Comparison of ENCODE assay signal across 1 cellular context in genomic region chr15:51625236-51625635, GRCh38.
A peak's percentile ranks its signal among the peaks of the same experiment; 100 is the strongest.
TF ChIP-seq lines count a peak whose summit lies in the region.

No MANE protein-coding gene starts in this region.

TF ChIP-seq in GM12878, 131 proteins besides CTCF, POLR2A, EP300 and RAD21 (continued from another document and continues in another):
- TF ChIP-seq, protein P1, sequence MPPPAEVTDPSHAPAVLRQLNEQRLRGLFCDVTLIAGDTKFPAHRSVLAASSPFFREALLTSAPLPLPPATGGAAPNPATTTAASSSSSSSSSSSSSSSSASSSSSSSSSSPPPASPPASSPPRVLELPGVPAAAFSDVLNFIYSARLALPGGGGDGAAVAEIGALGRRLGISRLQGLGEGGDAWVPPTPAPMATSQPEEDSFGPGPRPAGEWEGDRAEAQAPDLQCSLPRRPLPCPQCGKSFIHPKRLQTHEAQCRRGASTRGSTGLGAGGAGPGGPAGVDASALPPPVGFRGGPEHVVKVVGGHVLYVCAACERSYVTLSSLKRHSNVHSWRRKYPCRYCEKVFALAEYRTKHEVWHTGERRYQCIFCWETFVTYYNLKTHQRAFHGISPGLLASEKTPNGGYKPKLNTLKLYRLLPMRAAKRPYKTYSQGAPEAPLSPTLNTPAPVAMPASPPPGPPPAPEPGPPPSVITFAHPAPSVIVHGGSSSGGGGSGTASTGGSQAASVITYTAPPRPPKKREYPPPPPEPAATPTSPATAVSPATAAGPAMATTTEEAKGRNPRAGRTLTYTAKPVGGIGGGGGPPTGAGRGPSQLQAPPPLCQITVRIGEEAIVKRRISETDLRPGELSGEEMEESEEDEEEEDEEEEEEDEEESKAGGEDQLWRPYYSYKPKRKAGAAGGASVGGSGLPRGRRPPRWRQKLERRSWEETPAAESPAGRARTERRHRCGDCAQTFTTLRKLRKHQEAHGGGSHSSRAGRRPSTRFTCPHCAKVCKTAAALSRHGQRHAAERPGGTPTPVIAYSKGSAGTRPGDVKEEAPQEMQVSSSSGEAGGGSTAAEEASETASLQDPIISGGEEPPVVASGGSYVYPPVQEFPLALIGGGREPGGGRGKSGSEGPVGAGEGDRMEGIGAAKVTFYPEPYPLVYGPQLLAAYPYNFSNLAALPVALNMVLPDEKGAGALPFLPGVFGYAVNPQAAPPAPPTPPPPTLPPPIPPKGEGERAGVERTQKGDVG (CRISPR knock-in tag; IDR thresholded peaks at IDR 0.05): no peak
- TF ChIP-seq KAT2A (conservative IDR thresholded peaks at IDR 0.05; ENCODE audit: control insufficient read depth, low read depth, low read length): no peak
- TF ChIP-seq, protein P2, sequence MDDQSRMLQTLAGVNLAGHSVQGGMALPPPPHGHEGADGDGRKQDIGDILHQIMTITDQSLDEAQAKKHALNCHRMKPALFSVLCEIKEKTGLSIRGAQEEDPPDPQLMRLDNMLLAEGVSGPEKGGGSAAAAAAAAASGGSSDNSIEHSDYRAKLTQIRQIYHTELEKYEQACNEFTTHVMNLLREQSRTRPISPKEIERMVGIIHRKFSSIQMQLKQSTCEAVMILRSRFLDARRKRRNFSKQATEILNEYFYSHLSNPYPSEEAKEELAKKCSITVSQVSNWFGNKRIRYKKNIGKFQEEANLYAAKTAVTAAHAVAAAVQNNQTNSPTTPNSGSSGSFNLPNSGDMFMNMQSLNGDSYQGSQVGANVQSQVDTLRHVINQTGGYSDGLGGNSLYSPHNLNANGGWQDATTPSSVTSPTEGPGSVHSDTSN (IDR thresholded peaks at IDR 0.05; ENCODE audit: insufficient replicate concordance, low read depth, low read length): no peak
- TF ChIP-seq CBX5 (IDR thresholded peaks at IDR 0.05; ENCODE audit: low read depth): 0 out of 2 replicates have a peak, but pooled peaks have one; percentile 47
- TF ChIP-seq, protein P3, sequence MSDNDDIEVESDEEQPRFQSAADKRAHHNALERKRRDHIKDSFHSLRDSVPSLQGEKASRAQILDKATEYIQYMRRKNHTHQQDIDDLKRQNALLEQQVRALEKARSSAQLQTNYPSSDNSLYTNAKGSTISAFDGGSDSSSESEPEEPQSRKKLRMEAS (IDR thresholded peaks at IDR 0.05; ENCODE audit: low read depth, low read length): no peak
- TF ChIP-seq, protein P4, sequence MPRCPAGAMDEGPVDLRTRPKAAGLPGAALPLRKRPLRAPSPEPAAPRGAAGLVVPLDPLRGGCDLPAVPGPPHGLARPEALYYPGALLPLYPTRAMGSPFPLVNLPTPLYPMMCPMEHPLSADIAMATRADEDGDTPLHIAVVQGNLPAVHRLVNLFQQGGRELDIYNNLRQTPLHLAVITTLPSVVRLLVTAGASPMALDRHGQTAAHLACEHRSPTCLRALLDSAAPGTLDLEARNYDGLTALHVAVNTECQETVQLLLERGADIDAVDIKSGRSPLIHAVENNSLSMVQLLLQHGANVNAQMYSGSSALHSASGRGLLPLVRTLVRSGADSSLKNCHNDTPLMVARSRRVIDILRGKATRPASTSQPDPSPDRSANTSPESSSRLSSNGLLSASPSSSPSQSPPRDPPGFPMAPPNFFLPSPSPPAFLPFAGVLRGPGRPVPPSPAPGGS (IDR thresholded peaks at IDR 0.05; ENCODE audit: borderline replicate concordance, insufficient read depth, low read depth, low read length, poor library complexity, severe bottlenecking): no peak
- TF ChIP-seq EED (IDR thresholded peaks at IDR 0.05; ENCODE audit: low read depth): no peak
- no peak for TF ChIP-seq USF2 (IDR thresholded peaks at IDR 0.05; ENCODE audit: borderline replicate concordance, low read depth, low read length)
- no peak for TF ChIP-seq E4F1 (IDR thresholded peaks at IDR 0.05; ENCODE audit: borderline replicate concordance, partially characterized antibody)
- TF ChIP-seq ZBED1 (IDR thresholded peaks at IDR 0.05; ENCODE audit: borderline replicate concordance): no peak
- no peak for TF ChIP-seq TCF7 (IDR thresholded peaks at IDR 0.05; ENCODE audit: borderline replicate concordance)
- no peak for TF ChIP-seq EZH2 (IDR thresholded peaks at IDR 0.05; ENCODE audit: borderline replicate concordance, control insufficient read depth, low read depth, low read length)
- TF ChIP-seq PKNOX1 (IDR thresholded peaks at IDR 0.05): peak; percentile 80
- TF ChIP-seq SIN3A (IDR thresholded peaks at IDR 0.05; ENCODE audit: low read depth, low read length): no peak
- no peak for TF ChIP-seq WRNIP1 (IDR thresholded peaks at IDR 0.05; ENCODE audit: borderline replicate concordance, low read depth, low read length)
- TF ChIP-seq YBX1 (IDR thresholded peaks at IDR 0.05): no peak
- TF ChIP-seq TARDBP (IDR thresholded peaks at IDR 0.05; ENCODE audit: borderline replicate concordance): no peak
- TF ChIP-seq, protein P5, sequence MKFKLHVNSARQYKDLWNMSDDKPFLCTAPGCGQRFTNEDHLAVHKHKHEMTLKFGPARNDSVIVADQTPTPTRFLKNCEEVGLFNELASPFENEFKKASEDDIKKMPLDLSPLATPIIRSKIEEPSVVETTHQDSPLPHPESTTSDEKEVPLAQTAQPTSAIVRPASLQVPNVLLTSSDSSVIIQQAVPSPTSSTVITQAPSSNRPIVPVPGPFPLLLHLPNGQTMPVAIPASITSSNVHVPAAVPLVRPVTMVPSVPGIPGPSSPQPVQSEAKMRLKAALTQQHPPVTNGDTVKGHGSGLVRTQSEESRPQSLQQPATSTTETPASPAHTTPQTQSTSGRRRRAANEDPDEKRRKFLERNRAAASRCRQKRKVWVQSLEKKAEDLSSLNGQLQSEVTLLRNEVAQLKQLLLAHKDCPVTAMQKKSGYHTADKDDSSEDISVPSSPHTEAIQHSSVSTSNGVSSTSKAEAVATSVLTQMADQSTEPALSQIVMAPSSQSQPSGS (IDR thresholded peaks at IDR 0.05; ENCODE audit: low read length): peak; percentile 91
- no peak for TF ChIP-seq IRF5 (IDR thresholded peaks at IDR 0.05; ENCODE audit: borderline replicate concordance)
- TF ChIP-seq ZNF384 (IDR thresholded peaks at IDR 0.05; ENCODE audit: borderline replicate concordance, low read depth, low read length): no peak
- TF ChIP-seq POU2F2 (IDR thresholded peaks at IDR 0.05; ENCODE audit: borderline replicate concordance, low read depth, low read length): no peak; the same call in 2 of the 3 replicates
- peak; percentile 30; the same call in 1 of the 2 replicates for TF ChIP-seq CREB1 (IDR thresholded peaks at IDR 0.05; ENCODE audit: low read depth)
- TF ChIP-seq, protein P6, sequence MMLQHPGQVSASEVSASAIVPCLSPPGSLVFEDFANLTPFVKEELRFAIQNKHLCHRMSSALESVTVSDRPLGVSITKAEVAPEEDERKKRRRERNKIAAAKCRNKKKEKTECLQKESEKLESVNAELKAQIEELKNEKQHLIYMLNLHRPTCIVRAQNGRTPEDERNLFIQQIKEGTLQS (IDR thresholded peaks at IDR 0.05; ENCODE audit: borderline replicate concordance, extremely low read depth, low read depth, low read length): no peak
- TF ChIP-seq IKZF2 (IDR thresholded peaks at IDR 0.05): peak; percentile 57 to 62; a peak in 3 of 4 replicates
- TF ChIP-seq ZZZ3 (IDR thresholded peaks at IDR 0.05; ENCODE audit: control insufficient read depth, insufficient read length, low read depth): no peak
- no peak for TF ChIP-seq ZNF622 (IDR thresholded peaks at IDR 0.05)
- peak; percentile 99 for TF ChIP-seq PAX8 (IDR thresholded peaks at IDR 0.05)
- no peak for TF ChIP-seq TAF1 (IDR thresholded peaks at IDR 0.05; ENCODE audit: borderline replicate concordance, low read depth, low read length)
- no peak for TF ChIP-seq SREBF2 (IDR thresholded peaks at IDR 0.05; ENCODE audit: low read length)
- no peak for TF ChIP-seq JUND (IDR thresholded peaks at IDR 0.05; ENCODE audit: low read depth, low read length)
- no peak for TF ChIP-seq ZNF207 (IDR thresholded peaks at IDR 0.05; ENCODE audit: borderline replicate concordance)
- no peak for TF ChIP-seq SREBF1 (IDR thresholded peaks at IDR 0.05; ENCODE audit: low read length)
- TF ChIP-seq SMAD5 (IDR thresholded peaks at IDR 0.05; ENCODE audit: low read depth): no peak
- TF ChIP-seq HDGF (IDR thresholded peaks at IDR 0.05): no peak
- TF ChIP-seq NFIC (IDR thresholded peaks at IDR 0.05; ENCODE audit: low read depth, low read length): peak; percentile 86
- TF ChIP-seq BMI1 (IDR thresholded peaks at IDR 0.05; ENCODE audit: borderline replicate concordance): peak; percentile 63; the same call in 1 of the 2 replicates
- TF ChIP-seq MEF2B (IDR thresholded peaks at IDR 0.05; ENCODE audit: partially characterized antibody, poor library complexity, severe bottlenecking): peak; percentile 91
- no peak for TF ChIP-seq POLR2AphosphoS5 (IDR thresholded peaks at IDR 0.05; ENCODE audit: low read length)
- TF ChIP-seq ESRRA (IDR thresholded peaks at IDR 0.05; ENCODE audit: low read length): no peak
- TF ChIP-seq E2F8 (IDR thresholded peaks at IDR 0.05; ENCODE audit: low read depth, partially characterized antibody): no peak
